ENCODE assay signal across 1 cellular context in the genomic region with DNA sequence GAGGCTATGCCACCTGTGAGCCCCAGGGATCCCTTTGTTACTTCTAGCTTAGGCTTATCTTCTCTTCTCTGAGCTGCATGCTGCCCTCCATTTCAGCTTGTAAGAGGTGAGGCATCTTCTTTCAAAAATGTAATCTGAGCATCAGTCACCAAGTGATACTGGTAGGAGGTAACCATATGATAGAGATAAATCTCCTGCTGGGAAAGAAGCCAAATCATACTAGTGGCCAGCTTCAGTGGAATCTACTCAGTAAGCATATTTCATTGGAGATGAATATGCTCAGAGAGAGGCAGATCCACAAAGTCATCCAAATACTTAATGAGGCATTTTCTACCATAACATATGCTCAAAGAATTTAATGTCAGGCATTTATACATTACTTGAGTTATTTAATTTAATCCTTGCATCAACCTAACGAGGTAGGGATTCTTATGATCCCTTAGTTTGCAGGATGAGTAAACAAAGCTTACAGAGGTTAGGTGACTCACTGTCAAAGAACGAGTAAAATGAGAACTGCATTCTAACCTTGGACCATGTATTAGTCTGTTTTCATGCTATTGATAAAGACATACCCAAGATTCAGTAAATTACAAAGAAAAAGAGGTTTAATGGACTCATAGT.
TF ChIP-seq lines count a peak whose summit lies in the region.

No MANE protein-coding gene starts in this region.

TF ChIP-seq in GM23338, 12 proteins besides CTCF, POLR2A, EP300 and RAD21 (continued from another document):
- TF ChIP-seq, protein P1, sequence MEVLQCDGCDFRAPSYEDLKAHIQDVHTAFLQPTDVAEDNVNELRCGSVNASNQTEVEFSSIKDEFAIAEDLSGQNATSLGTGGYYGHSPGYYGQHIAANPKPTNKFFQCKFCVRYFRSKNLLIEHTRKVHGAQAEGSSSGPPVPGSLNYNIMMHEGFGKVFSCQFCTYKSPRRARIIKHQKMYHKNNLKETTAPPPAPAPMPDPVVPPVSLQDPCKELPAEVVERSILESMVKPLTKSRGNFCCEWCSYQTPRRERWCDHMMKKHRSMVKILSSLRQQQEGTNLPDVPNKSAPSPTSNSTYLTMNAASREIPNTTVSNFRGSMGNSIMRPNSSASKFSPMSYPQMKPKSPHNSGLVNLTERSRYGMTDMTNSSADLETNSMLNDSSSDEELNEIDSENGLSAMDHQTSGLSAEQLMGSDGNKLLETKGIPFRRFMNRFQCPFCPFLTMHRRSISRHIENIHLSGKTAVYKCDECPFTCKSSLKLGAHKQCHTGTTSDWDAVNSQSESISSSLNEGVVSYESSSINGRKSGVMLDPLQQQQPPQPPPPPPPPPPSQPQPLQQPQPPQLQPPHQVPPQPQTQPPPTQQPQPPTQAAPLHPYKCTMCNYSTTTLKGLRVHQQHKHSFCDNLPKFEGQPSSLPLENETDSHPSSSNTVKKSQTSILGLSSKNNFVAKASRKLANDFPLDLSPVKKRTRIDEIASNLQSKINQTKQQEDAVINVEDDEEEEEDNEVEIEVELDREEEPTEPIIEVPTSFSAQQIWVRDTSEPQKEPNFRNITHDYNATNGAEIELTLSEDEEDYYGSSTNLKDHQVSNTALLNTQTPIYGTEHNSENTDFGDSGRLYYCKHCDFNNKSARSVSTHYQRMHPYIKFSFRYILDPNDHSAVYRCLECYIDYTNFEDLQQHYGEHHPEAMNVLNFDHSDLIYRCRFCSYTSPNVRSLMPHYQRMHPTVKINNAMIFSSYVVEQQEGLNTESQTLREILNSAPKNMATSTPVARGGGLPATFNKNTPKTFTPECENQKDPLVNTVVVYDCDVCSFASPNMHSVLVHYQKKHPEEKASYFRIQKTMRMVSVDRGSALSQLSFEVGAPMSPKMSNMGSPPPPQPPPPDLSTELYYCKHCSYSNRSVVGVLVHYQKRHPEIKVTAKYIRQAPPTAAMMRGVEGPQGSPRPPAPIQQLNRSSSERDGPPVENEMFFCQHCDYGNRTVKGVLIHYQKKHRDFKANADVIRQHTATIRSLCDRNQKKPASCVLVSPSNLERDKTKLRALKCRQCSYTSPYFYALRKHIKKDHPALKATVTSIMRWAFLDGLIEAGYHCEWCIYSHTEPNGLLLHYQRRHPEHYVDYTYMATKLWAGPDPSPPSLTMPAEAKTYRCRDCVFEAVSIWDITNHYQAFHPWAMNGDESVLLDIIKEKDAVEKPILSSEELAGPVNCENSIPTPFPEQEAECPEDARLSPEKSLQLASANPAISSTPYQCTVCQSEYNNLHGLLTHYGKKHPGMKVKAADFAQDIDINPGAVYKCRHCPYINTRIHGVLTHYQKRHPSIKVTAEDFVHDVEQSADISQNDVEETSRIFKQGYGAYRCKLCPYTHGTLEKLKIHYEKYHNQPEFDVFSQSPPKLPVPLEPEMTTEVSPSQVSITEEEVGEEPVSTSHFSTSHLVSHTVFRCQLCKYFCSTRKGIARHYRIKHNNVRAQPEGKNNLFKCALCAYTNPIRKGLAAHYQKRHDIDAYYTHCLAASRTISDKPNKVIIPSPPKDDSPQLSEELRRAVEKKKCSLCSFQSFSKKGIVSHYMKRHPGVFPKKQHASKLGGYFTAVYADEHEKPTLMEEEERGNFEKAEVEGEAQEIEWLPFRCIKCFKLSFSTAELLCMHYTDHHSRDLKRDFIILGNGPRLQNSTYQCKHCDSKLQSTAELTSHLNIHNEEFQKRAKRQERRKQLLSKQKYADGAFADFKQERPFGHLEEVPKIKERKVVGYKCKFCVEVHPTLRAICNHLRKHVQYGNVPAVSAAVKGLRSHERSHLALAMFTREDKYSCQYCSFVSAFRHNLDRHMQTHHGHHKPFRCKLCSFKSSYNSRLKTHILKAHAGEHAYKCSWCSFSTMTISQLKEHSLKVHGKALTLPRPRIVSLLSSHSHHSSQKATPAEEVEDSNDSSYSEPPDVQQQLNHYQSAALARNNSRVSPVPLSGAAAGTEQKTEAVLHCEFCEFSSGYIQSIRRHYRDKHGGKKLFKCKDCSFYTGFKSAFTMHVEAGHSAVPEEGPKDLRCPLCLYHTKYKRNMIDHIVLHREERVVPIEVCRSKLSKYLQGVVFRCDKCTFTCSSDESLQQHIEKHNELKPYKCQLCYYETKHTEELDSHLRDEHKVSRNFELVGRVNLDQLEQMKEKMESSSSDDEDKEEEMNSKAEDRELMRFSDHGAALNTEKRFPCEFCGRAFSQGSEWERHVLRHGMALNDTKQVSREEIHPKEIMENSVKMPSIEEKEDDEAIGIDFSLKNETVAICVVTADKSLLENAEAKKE (CRISPR knock-in tag; IDR thresholded peaks at IDR 0.05) = no peak
